Comparison of ENCODE assay signal across 8 cellular contexts in genomic region chr19:47032171-47032811, GRCh38. TPM values are rescaled to one million over a fixed set of nuclear protein-coding genes. Genes with fewer than 3 reads are reported as not detected.
A peak's percentile ranks its signal among the peaks of the same experiment; 100 is the strongest.
DNase-seq lines count a peak whose midpoint lies in the region; ATAC-seq and TF ChIP-seq lines count a peak whose summit lies in the region.

No MANE protein-coding gene starts in this region.

- no peak for ATAC-seq in HG03342 (IDR thresholded peaks at IDR 0.05; ENCODE audit: unreplicated experiment)

- H3K9me3 ChIP-seq in prostate gland: no peaks in the 10 kb centered on the region

- H3K4me3 ChIP-seq in fibroblast of pulmonary artery (replicated peaks; ENCODE audit: low read depth, low read length) (no peak overlapping the region), prostate gland (no peak overlapping the region)

- no peaks in the 10 kb centered on the region for H3K36me3 ChIP-seq in prostate gland

- no peak for TF ChIP-seq POLR2A in prostate gland (IDR thresholded peaks at IDR 0.05)

- intact Hi-C loops in prostate gland (cut with DNase I): loop anchor here (10.0 kb wide), 1 partner anchor 93 kb away; no protein-coding TSS in a partner anchor

- TF ChIP-seq CTCF in fibroblast of pulmonary artery (IDR thresholded peaks at IDR 0.05; ENCODE audit: low read length, missing control alignments) (peak; percentile 90), prostate gland (IDR thresholded peaks at IDR 0.05) (peak; percentile 41 to 73 (median 52))

- no peaks in the 10 kb centered on the region for H3K4me1 ChIP-seq in prostate gland (replicated peaks)

- peak; percentile 46 to 49 for DNase-seq in NCI-H2081 (lab: John Stamatoyannopoulos, UW)
- DNase-seq in NCI-H2081 treated with DMSO at 0.1 percent for 48 hours (lab: John Stamatoyannopoulos, UW): no peak
- peak; percentile 44 to 82 for DNase-seq in NCI-H526 (lab: John Stamatoyannopoulos, UW)
- DNase-seq in activated T-cell treated with anti-CD3 and anti-CD28 coated beads for 1 hour (ENCODE audit: low read depth): peak; percentile 52
- no peak for DNase-seq in fibroblast of pulmonary artery (ENCODE audit: low read depth)
- peak; percentile 32 for DNase-seq in prostate gland (ENCODE audit: low spot score)
- DNase-seq in GOT3 (lab: John Stamatoyannopoulos, UW): no peak

- peaks cover 10% of the 10 kb centered on the region for H3K27me3 ChIP-seq in prostate gland (replicated peaks; ENCODE audit: insufficient read depth)

- WGBS in prostate gland: 14% methylated on average over 17 of the region's 17 CpGs

- no peak overlapping the region for H3K27ac ChIP-seq in prostate gland

RNA-seq across cellular contexts. Expression of gene NPAS1, which starts 12.7 kb away (rescaled TPM):
- under 1 TPM; 0.27 to 0.51 TPM for total RNA-seq in prostate gland

RNA-seq across cellular contexts. Expression of gene TMEM160, which starts 16.1 kb away (rescaled TPM):
- 10 to 100 TPM; 23.4 to 55.5 TPM for total RNA-seq in prostate gland

Comparison
In these comparisons a context has a peak if more than half of its experiments do, and no peak if none do; other contexts are left out.
1. DNase-seq: peak in NCI-H2081 (2 of 2), NCI-H526 (2 of 2), activated T-cell treated with anti-CD3 and anti-CD28 coated beads for 1 hour (single experiment) and prostate gland (single experiment); none in NCI-H2081 treated with DMSO at 0.1 percent for 48 hours (single experiment), fibroblast of pulmonary artery (single experiment) and GOT3 (single experiment).